ENCODE assay signal across 19 cellular contexts in the genomic region with DNA sequence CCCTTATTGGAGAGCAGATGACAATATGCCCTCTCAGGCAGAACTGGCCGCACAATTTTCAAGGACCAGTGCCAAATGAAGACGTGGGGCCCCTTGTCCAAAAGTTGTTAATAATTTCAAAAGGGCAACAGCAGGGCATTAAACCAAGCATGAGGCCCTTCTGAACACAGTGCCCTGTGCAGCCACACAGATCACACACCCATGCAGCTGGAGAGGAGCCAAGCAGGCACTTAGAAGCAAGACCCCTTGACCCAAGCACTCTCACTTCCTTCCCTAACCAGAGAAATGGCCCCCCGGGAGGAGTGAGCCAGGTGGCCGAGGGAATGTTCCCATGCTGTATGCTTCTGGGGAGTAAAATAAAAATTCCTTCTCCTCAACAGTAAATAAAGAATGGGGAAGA.
A peak's percentile ranks its signal among the peaks of the same experiment; 100 is the strongest.
DNase-seq lines count a peak whose midpoint lies in the region; ATAC-seq and TF ChIP-seq lines count a peak whose summit lies in the region.
"Had no signal": no experiment of that assay in that cellular context is flagged by ENCODE, and none has a peak within 500 bp of the region (broad histone marks: within the 10 kb centered on the region; RNA-seq: fewer than 3 reads in every experiment).

No MANE protein-coding gene starts in this region.

- no peaks in the 10 kb centered on the region for H3K9me3 ChIP-seq in OCI-LY7 (ENCODE audit: low read length)

- peaks cover 41% of the 10 kb centered on the region for H3K4me1 Mint-ChIP-seq in activated CD4-positive, alpha-beta memory T cell treated with anti-CD3 and anti-CD28 coated beads for 36 hours (ENCODE audit: low read depth)

- CTCF ChIA-PET in OCI-LY7 (lab: Charles Lee; ENCODE audit: unreplicated experiment): interaction anchor here (1.5 kb wide), 1 partner anchor 9 kb away, joined by 4 read pairs; no protein-coding TSS in a partner anchor
- CTCF ChIA-PET in activated CD4-positive, alpha-beta memory T cell treated with anti-CD3 and anti-CD28 coated beads for 36 hours (lab: Charles Lee): no interaction called here

- no peak overlapping the region for H3K4me3 Mint-ChIP-seq in activated CD4-positive, alpha-beta memory T cell treated with anti-CD3 and anti-CD28 coated beads for 36 hours
- H3K4me3 Mint-ChIP-seq: activated CD4-positive, alpha-beta memory T cell treated with anti-CD3 and anti-CD28 coated beads, Interleukin-2, amount 10 ng/mL, durations not matched to agents 7 days and 5 days; activated naive CD8-positive, alpha-beta T cell; stimulated activated naive B cell treated with anti-CD40 and anti-IgM and Interleukin-4, amounts not matched to agents 10 μg/mL and 1 μg/mL and 100 μg/mL, for 72 hours had no signal

- H3K36me3 ChIP-seq in OCI-LY7 (ENCODE audit: insufficient read depth, low read length): no peaks in the 10 kb centered on the region

- intact Hi-C loops in OCI-LY7 (cut with micrococcal nuclease; ENCODE audit: unreplicated experiment): no loop called here
- intact Hi-C loops in activated CD4-positive, alpha-beta memory T cell treated with anti-CD3 and anti-CD28 coated beads for 36 hours (cut with micrococcal nuclease): no loop called here

- H3K79me2 ChIP-seq in OCI-LY7 (ENCODE audit: insufficient read depth, low read depth, low read length): no peaks in the 10 kb centered on the region
- H3K79me2 ChIP-seq: parathyroid adenoma had no signal

- peak overlapping the region; percentile 22 for H2AFZ ChIP-seq in OCI-LY7 (ENCODE audit: low read length)
- H2AFZ ChIP-seq: parathyroid adenoma had no signal

- ATAC-seq in GM18868 (IDR thresholded peaks at IDR 0.05; ENCODE audit: unreplicated experiment): peak; percentile 56
- peak; percentile 27 for ATAC-seq in HG03139 (IDR thresholded peaks at IDR 0.05; ENCODE audit: unreplicated experiment)
- ATAC-seq in HG03520 (IDR thresholded peaks at IDR 0.05; ENCODE audit: unreplicated experiment): no peak
- no peak for ATAC-seq in GM19351 (IDR thresholded peaks at IDR 0.05; ENCODE audit: unreplicated experiment)
- ATAC-seq: left ventricle myocardium superior had no signal

- H4K20me1 ChIP-seq in OCI-LY7 (ENCODE audit: insufficient read depth, low read length): no peaks in the 10 kb centered on the region

- no peaks in the 10 kb centered on the region for H3K36me3 Mint-ChIP-seq in activated CD4-positive, alpha-beta memory T cell treated with anti-CD3 and anti-CD28 coated beads for 36 hours
- H3K36me3 Mint-ChIP-seq: activated naive CD8-positive, alpha-beta T cell; stimulated activated naive B cell treated with anti-CD40 and anti-IgM and Interleukin-4, amounts not matched to agents 10 μg/mL and 1 μg/mL and 100 μg/mL, for 72 hours had no signal

- peaks cover 58% of the 10 kb centered on the region for H3K4me1 ChIP-seq in OCI-LY7 (ENCODE audit: insufficient read depth, low read length, poor library complexity, severe bottlenecking)
- H3K4me1 ChIP-seq: foreskin keratinocyte, parathyroid adenoma had no signal

- POLR2A ChIA-PET in OCI-LY7 (lab: Charles Lee): interaction anchor here (1.1 to 1.4 kb wide), 3 partner anchors 21 to 1489 kb away, joined by 4 to 6 read pairs (median 5); no protein-coding TSS in a partner anchor
- POLR2A ChIA-PET in activated CD4-positive, alpha-beta memory T cell treated with anti-CD3 and anti-CD28 coated beads for 36 hours (lab: Charles Lee): interaction anchor here (0.5 kb wide), 1 partner anchor 110 kb away, joined by 5 read pairs; no protein-coding TSS in a partner anchor

- TF ChIP-seq CTCF in OCI-LY7 (conservative IDR thresholded peaks at IDR 0.05; ENCODE audit: low read length): no peak

- peak overlapping the region; percentile 25 for H3K27ac ChIP-seq in OCI-LY7 (ENCODE audit: low read depth, low read length, poor library complexity, severe bottlenecking)
- H3K27ac ChIP-seq: foreskin keratinocyte, parathyroid adenoma had no signal

- H3K9me2 ChIP-seq in OCI-LY7 (ENCODE audit: insufficient read depth, low read length): no peaks in the 10 kb centered on the region

- no TSS peak for BruUV-seq in OCI-LY7 (replicated peaks; lab: Mats Ljungman, UMichigan)

- peak overlapping the region; percentile 50 for H3K4me2 ChIP-seq in OCI-LY7 (ENCODE audit: low read length)

- no peak overlapping the region for H3K4me3 ChIP-seq in OCI-LY7 (ENCODE audit: low read depth, low read length, poor library complexity, severe bottlenecking)

- peak; percentile 67 for DNase-seq in OCI-LY7 (ENCODE audit: low spot score)
- DNase-seq in myocyte (ENCODE audit: low read depth): peak; percentile 18
- DNase-seq in activated CD8-positive, alpha-beta memory T cell treated with anti-CD3 and anti-CD28 coated beads, Interleukin-2, amount 50 U/mL, for 4 hours: no peak
- DNase-seq in activated CD4-positive, alpha-beta memory T cell treated with anti-CD3 and anti-CD28 coated beads for 36 hours: no peak
- DNase-seq: activated CD4-positive, alpha-beta memory T cell treated with anti-CD3 and anti-CD28 coated beads, Interleukin-2, amount 10 ng/mL, durations not matched to agents 7 days and 5 days; cortex of kidney; Kasumi-1; left ventricle myocardium superior; NCI-H774; stimulated activated CD4-positive, alpha-beta T cell treated with anti-CD3 and anti-CD28 coated beads, Interleukin-2, amount 100 ng/mL, for 24 hours; stimulated activated naive B cell treated with anti-CD40 and anti-IgM and Interleukin-4, amounts not matched to agents 10 μg/mL and 1 μg/mL and 100 μg/mL, for 72 hours; SW 1271 had no signal

- H3K9me3 Mint-ChIP-seq in activated CD4-positive, alpha-beta memory T cell treated with anti-CD3 and anti-CD28 coated beads for 36 hours: no peaks in the 10 kb centered on the region
- H3K9me3 Mint-ChIP-seq: activated CD4-positive, alpha-beta memory T cell treated with anti-CD3 and anti-CD28 coated beads, Interleukin-2, amount 10 ng/mL, durations not matched to agents 7 days and 5 days; stimulated activated naive B cell treated with anti-CD40 and anti-IgM and Interleukin-4, amounts not matched to agents 10 μg/mL and 1 μg/mL and 100 μg/mL, for 72 hours had no signal

- H3K27ac Mint-ChIP-seq in activated CD4-positive, alpha-beta memory T cell treated with anti-CD3 and anti-CD28 coated beads for 36 hours: no peak overlapping the region
- H3K27ac Mint-ChIP-seq: activated CD4-positive, alpha-beta memory T cell treated with anti-CD3 and anti-CD28 coated beads, Interleukin-2, amount 10 ng/mL, durations not matched to agents 7 days and 5 days; activated naive CD8-positive, alpha-beta T cell; stimulated activated naive B cell treated with anti-CD40 and anti-IgM and Interleukin-4, amounts not matched to agents 10 μg/mL and 1 μg/mL and 100 μg/mL, for 72 hours had no signal

- no peaks in the 10 kb centered on the region for H3K27me3 Mint-ChIP-seq in activated CD4-positive, alpha-beta memory T cell treated with anti-CD3 and anti-CD28 coated beads for 36 hours
- H3K27me3 Mint-ChIP-seq: activated CD4-positive, alpha-beta memory T cell treated with anti-CD3 and anti-CD28 coated beads, Interleukin-2, amount 10 ng/mL, durations not matched to agents 7 days and 5 days; activated naive CD8-positive, alpha-beta T cell; stimulated activated naive B cell treated with anti-CD40 and anti-IgM and Interleukin-4, amounts not matched to agents 10 μg/mL and 1 μg/mL and 100 μg/mL, for 72 hours had no signal

Comparison
In these comparisons a context has a peak if more than half of its experiments do, and no peak if none do; other contexts are left out.
1. ATAC-seq: peak in GM18868 (single experiment) and HG03139 (single experiment); none in HG03520 (single experiment) and GM19351 (single experiment).
2. DNase-seq: peak in OCI-LY7 (single experiment) and myocyte (single experiment); none in activated CD8-positive, alpha-beta memory T cell treated with anti-CD3 and anti-CD28 coated beads, Interleukin-2, amount 50 U/mL, for 4 hours (single experiment) and activated CD4-positive, alpha-beta memory T cell treated with anti-CD3 and anti-CD28 coated beads for 36 hours (single experiment).